In the genomic region with DNA sequence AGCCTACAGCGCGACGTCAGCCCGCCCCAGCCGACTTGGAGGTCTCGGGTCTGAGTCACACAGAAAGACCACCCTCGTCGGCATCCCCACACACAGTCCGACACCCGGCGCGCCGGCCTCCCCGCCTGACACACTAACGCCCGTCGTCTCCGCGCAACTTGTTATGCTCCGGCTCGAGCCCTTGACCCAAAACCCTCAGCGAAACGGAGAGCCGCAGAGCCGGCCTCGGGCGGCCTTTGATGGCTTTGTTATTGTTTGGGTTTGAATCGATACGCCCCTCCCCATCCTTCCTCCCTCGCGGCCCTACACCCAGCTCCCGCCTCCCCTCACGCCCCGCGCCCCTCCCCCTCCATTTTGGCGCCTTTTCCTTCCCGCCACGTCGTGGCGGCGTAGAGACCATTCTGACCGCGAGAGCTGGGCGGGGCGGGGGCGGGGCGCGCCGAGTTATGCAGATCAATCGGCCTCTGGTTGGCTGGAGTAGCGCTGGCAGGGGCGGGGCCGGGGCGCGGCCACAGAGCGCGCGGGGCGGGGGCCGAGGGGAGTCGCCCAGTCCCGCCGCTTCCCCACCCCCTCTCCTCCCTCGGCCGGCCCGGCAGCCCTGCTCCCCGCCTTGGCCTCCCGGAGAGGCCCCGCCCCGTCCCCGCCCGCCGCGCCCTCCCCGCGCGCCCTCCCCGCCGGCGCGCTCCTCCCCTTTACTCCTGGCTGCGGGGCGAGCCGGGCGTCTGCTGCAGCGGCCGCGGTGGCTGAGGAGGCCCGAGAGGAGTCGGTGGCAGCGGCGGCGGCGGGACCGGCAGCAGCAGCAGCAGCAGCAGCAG, we compare ENCODE assay signal across 8 cellular contexts. TPM values are rescaled to one million over a fixed set of nuclear protein-coding genes. Genes with fewer than 3 reads are reported as not detected.
DNase-seq lines count a peak whose midpoint lies in the region; ATAC-seq and TF ChIP-seq lines count a peak whose summit lies in the region.

A gene (plus strand): TSS at position 695 of the 815 bp plus-strand sequence. CDS start 424 bp downstream, outside the sequence.

- peaks cover 42% of the 10 kb centered on the region for H3K79me2 ChIP-seq in SU-DHL-6 (ENCODE audit: insufficient read depth, low read length)

- peak within 1 kb of the TSS; percentile 89 for H3K4me2 ChIP-seq in SU-DHL-6 (ENCODE audit: low read depth, low read length, poor library complexity, severe bottlenecking)

- no peaks in the 10 kb centered on the region for H3K9me2 ChIP-seq in SU-DHL-6 (replicated peaks; ENCODE audit: insufficient read depth, low read length)

- peak within 1 kb of the TSS; percentile 99 for H3K27ac Mint-ChIP-seq in activated naive CD8-positive, alpha-beta T cell treated with anti-CD3 and anti-CD28 coated beads, Interleukin-2, amount 10 ng/mL, durations not matched to agents 7 days and 5 days

- H3K36me3 Mint-ChIP-seq in activated naive CD8-positive, alpha-beta T cell treated with anti-CD3 and anti-CD28 coated beads, Interleukin-2, amount 10 ng/mL, durations not matched to agents 7 days and 5 days = peaks cover 42% of the 10 kb centered on the region

- H3K27me3 ChIP-seq in SU-DHL-6 (ENCODE audit: low read length) = no peaks in the 10 kb centered on the region
- H3K27me3 ChIP-seq in ovary = no peaks in the 10 kb centered on the region
- no peaks in the 10 kb centered on the region for H3K27me3 ChIP-seq in thymus (ENCODE audit: control insufficient read depth, insufficient read depth)

- POLR2A ChIA-PET in activated naive CD8-positive, alpha-beta T cell treated with anti-CD3 and anti-CD28 coated beads, Interleukin-2, amount 10 ng/mL, durations not matched to agents 7 days and 5 days (lab: Charles Lee) = interaction anchor here (0.7 to 17.2 kb wide), 15 partner anchors 8 to 145 kb away, joined by 3 to 580 read pairs (median 6); a partner anchor contains a TSS

- intact Hi-C loops in Right ventricle myocardium inferior (cut with DNase I) (loop anchor here (1.0 to 10.0 kb wide), 5 partner anchors 39 to 285 kb away; a partner anchor contains a TSS), ovary (cut with DNase I) (loop anchor here in 3 of 4 donors (2.0 to 5.0 kb wide), 3 partner anchors 38 to 117 kb away; no protein-coding TSS in a partner anchor)

- peak within 1 kb of the TSS; percentile 96 for H3K4me3 ChIP-seq in GM08714 (ENCODE audit: low read length)
- peak within 1 kb of the TSS; percentile 84 for H3K4me3 ChIP-seq in SU-DHL-6 (ENCODE audit: insufficient read depth, low read length, poor library complexity, severe bottlenecking)
- peak within 1 kb of the TSS; percentile 84 for H3K4me3 ChIP-seq in ovary
- peak within 1 kb of the TSS; percentile 82 for H3K4me3 ChIP-seq in thymus (ENCODE audit: low read length)

- H3K9me3 ChIP-seq in SU-DHL-6 (ENCODE audit: insufficient read depth, low read length) (no peaks in the 10 kb centered on the region), ovary (no peaks in the 10 kb centered on the region), thymus (ENCODE audit: control insufficient read depth) (no peaks in the 10 kb centered on the region)

- peak; percentile 90 for TF ChIP-seq POLR2A in ovary (IDR thresholded peaks at IDR 0.05)

- no peaks in the 10 kb centered on the region for H3K27me3 Mint-ChIP-seq in activated naive CD8-positive, alpha-beta T cell treated with anti-CD3 and anti-CD28 coated beads, Interleukin-2, amount 10 ng/mL, durations not matched to agents 7 days and 5 days

- H3K4me1 ChIP-seq in ovary (ENCODE audit: insufficient read depth) (peaks cover 4% of the 10 kb centered on the region), thymus (ENCODE audit: control insufficient read depth, insufficient read depth, low read length) (peaks cover 19% of the 10 kb centered on the region)

- WGBS in ovary, 3 donors = 0% methylated on average over 45 to 88 of the region's 95 CpGs
- under 1% methylated on average over 95 of the region's 95 CpGs for WGBS in thymus

- H3K36me3 ChIP-seq in SU-DHL-6 (ENCODE audit: low read length) = peaks cover 34% of the 10 kb centered on the region
- no peaks in the 10 kb centered on the region for H3K36me3 ChIP-seq in ovary
- H3K36me3 ChIP-seq in thymus (ENCODE audit: control insufficient read depth, insufficient read depth) = peaks cover 7% of the 10 kb centered on the region

- no peaks in the 10 kb centered on the region for H3K9me3 Mint-ChIP-seq in activated naive CD8-positive, alpha-beta T cell treated with anti-CD3 and anti-CD28 coated beads, Interleukin-2, amount 10 ng/mL, durations not matched to agents 7 days and 5 days

- H3K4me3 Mint-ChIP-seq in activated naive CD8-positive, alpha-beta T cell treated with anti-CD3 and anti-CD28 coated beads, Interleukin-2, amount 10 ng/mL, durations not matched to agents 7 days and 5 days = peak within 1 kb of the TSS; percentile 99

- H3F3A ChIP-seq in SU-DHL-6 (ENCODE audit: insufficient read depth) = peaks cover 55% of the 10 kb centered on the region

- H3K27ac ChIP-seq in SU-DHL-6 (ENCODE audit: low read depth, low read length) (peak within 1 kb of the TSS; percentile 85), ovary (peak within 1 kb of the TSS; percentile 70 to 91), thymus (ENCODE audit: low read depth) (peak within 1 kb of the TSS; percentile 91)

- H4K20me1 ChIP-seq in SU-DHL-6 (ENCODE audit: low read depth, low read length) = peaks cover 24% of the 10 kb centered on the region

- DNase-seq in NCI-H1105 treated with DMSO at 0.1 percent for 48 hours (lab: John Stamatoyannopoulos, UW) (peak; percentile 93), Right ventricle myocardium inferior (ENCODE audit: missing footprints) (peak; percentile 100), ovary (peak; percentile 99 to 100 (median 100))
- peak; percentile 98 for DNase-seq in activated naive CD8-positive, alpha-beta T cell treated with anti-CD3 and anti-CD28 coated beads, Interleukin-2, amount 10 ng/mL, durations not matched to agents 7 days and 5 days

- TF ChIP-seq EP300 in ovary (IDR thresholded peaks at IDR 0.05) = no peak

- peak; percentile 72 for ATAC-seq in HG02623 (IDR thresholded peaks at IDR 0.05; ENCODE audit: unreplicated experiment)
- ATAC-seq in activated naive CD8-positive, alpha-beta T cell treated with anti-CD3 and anti-CD28 coated beads, Interleukin-2, amount 10 ng/mL, durations not matched to agents 7 days and 5 days (ENCODE audit: low read depth) = peak; percentile 69
- peak; percentile 95 for ATAC-seq in Right ventricle myocardium inferior

- peak within 1 kb of the TSS; percentile 97 for H3K9ac ChIP-seq in SU-DHL-6 (ENCODE audit: low read length)

- TF ChIP-seq CTCF in SU-DHL-6 (IDR thresholded peaks at IDR 0.05; ENCODE audit: insufficient read depth, low read length, poor library complexity, severe bottlenecking) (no peak), ovary (IDR thresholded peaks at IDR 0.05) (no peak)

- peaks cover 23% of the 10 kb centered on the region for H3K4me1 Mint-ChIP-seq in activated naive CD8-positive, alpha-beta T cell treated with anti-CD3 and anti-CD28 coated beads, Interleukin-2, amount 10 ng/mL, durations not matched to agents 7 days and 5 days

- H2AFZ ChIP-seq in SU-DHL-6 (ENCODE audit: low read depth, low read length, severe bottlenecking) = peak within 1 kb of the TSS; percentile 60

RNA-seq across cellular contexts. Expression of the gene that starts here (rescaled TPM):
- total RNA-seq in activated naive CD8-positive, alpha-beta T cell treated with anti-CD3 and anti-CD28 coated beads, Interleukin-2, amount 10 ng/mL, durations not matched to agents 7 days and 5 days = 100 to 1,000 TPM; 428 to 445 TPM
- 27.8 TPM for total RNA-seq in Right ventricle myocardium inferior
- total RNA-seq in ovary = 100 to 1,000 TPM in 1 of 7 donors, 10 to 100 TPM in 6; 41.4 to 135 (median 64.9) TPM
- polyA plus RNA-seq in ovary = 10 to 100 TPM; 34.2 to 70.0 TPM
- polyA plus RNA-seq in thymus = 31.7 TPM

Comparison
In these comparisons a context has a peak if more than half of its experiments do, and no peak if none do; other contexts are left out.
1. Peak in every context shown above with its lines: DNase-seq, ATAC-seq, H3K4me3 ChIP-seq and H3K27ac ChIP-seq.